ENCODE assay signal across 16 cellular contexts in the genomic region with DNA sequence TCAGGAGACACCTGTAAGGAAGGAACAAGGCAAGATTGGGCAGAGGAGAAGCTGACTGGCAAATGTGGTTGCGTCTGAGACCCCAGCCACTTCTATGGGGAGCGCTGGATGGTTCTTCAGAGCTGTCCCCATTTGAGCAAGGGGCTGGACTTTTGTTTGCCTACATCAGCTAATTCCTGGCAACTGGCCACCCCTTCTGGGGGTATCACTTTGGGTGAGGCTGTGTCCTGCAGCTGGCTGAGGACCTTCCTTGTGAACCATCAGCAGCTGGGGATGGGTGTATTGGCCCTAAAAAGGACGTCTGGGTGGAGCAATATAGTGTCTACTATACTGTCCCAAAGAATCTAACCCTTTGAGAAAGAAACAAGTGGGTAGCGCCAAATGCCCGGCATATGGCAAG. TPM values are rescaled to one million over a fixed set of nuclear protein-coding genes. Genes with fewer than 3 reads are reported as not detected.
DNase-seq lines count a peak whose midpoint lies in the region; ATAC-seq and TF ChIP-seq lines count a peak whose summit lies in the region.
"Had no signal": no experiment of that assay in that cellular context is flagged by ENCODE, and none has a peak within 500 bp of the region (broad histone marks: within the 10 kb centered on the region; RNA-seq: fewer than 3 reads in every experiment).

No MANE protein-coding gene starts in this region.

- H3K27me3 ChIP-seq in heart right ventricle (no peaks in the 10 kb centered on the region), right atrium auricular region (no peaks in the 10 kb centered on the region), PC-3 (ENCODE audit: low read length) (no peaks in the 10 kb centered on the region)

- H3K4me3 ChIP-seq in heart right ventricle = no peak overlapping the region
- no peak overlapping the region for H3K4me3 ChIP-seq in right atrium auricular region
- no peak overlapping the region for H3K4me3 ChIP-seq in PC-3 (ENCODE audit: low read length)
- H3K4me3 ChIP-seq: GM23338 had no signal

- peaks cover 5% of the 10 kb centered on the region for H3F3A ChIP-seq in PC-3 (ENCODE audit: low read length, unreplicated experiment)

- peaks cover 25 to 91% (median 77%) of the 10 kb centered on the region in 9 donors for H3K4me1 ChIP-seq in heart right ventricle
- peaks cover 0 to 82% of the 10 kb centered on the region in 2 donors for H3K4me1 ChIP-seq in right atrium auricular region
- H3K4me1 ChIP-seq in PC-3 (ENCODE audit: insufficient read depth, low read length) = peaks cover 38% of the 10 kb centered on the region

- DNase-seq in heart right ventricle (no peak), right atrium auricular region (ENCODE audit: low spot score) (no peak), PC-3 (no peak), epithelial cell of prostate (ENCODE audit: low read depth, low spot score) (no peak), NOMO-1 treated with DMSO at 0.1 percent for 48 hours (lab: John Stamatoyannopoulos, UW; ENCODE audit: unreplicated experiment) (no peak), middle frontal gyrus (ENCODE audit: extremely low spot score, low spot score) (no peak)
- no peak for DNase-seq in activated CD4-positive, alpha-beta T cell treated with anti-CD3 and anti-CD28 coated beads for 36 hours
- DNase-seq: DMS 273 treated with DMSO at 0.1 percent for 48 hours, GF-D8, NCI-H1048, NCI-H146, NCI-H2227 treated with DMSO at 0.1 percent for 48 hours, NCI-H524 had no signal

- intact Hi-C loops in heart right ventricle (cut with DNase I) = loop anchor here in 1 of 10 donors (5.0 kb wide), 1 partner anchor 85 kb away; no protein-coding TSS in a partner anchor
- intact Hi-C loops in PC-3 (cut with micrococcal nuclease) = no loop called here
- intact Hi-C loops in activated CD4-positive, alpha-beta T cell treated with anti-CD3 and anti-CD28 coated beads for 36 hours (cut with DNase I, micrococcal nuclease) = no loop called here

- H3K36me3 ChIP-seq in heart right ventricle (no peaks in the 10 kb centered on the region), right atrium auricular region (no peaks in the 10 kb centered on the region), PC-3 (ENCODE audit: low read depth, low read length) (no peaks in the 10 kb centered on the region)

- no peak overlapping the region for H3K4me2 ChIP-seq in PC-3 (ENCODE audit: low read length)
- H3K4me2 ChIP-seq: GM23338, KMS-11 had no signal

- peaks cover 15% of the 10 kb centered on the region for H3K4me1 Mint-ChIP-seq in activated CD4-positive, alpha-beta T cell treated with anti-CD3 and anti-CD28 coated beads for 36 hours

- no peaks in the 10 kb centered on the region for H3K9me3 Mint-ChIP-seq in activated CD4-positive, alpha-beta T cell treated with anti-CD3 and anti-CD28 coated beads for 36 hours (ENCODE audit: low read depth)
- H3K9me3 Mint-ChIP-seq: GM23338 had no signal

- no peaks in the 10 kb centered on the region for H3K9me2 ChIP-seq in PC-3 (replicated peaks; ENCODE audit: low read length)

- TF ChIP-seq CTCF in heart right ventricle (IDR thresholded peaks at IDR 0.05) (no peak), right atrium auricular region (IDR thresholded peaks at IDR 0.05) (no peak), PC-3 (conservative IDR thresholded peaks at IDR 0.05; ENCODE audit: low read depth, low read length) (no peak)

- H4K20me1 ChIP-seq in PC-3 (ENCODE audit: low read length) = no peaks in the 10 kb centered on the region

- peak overlapping the region in 8 of 10 donors; percentile 1 to 96 (median 80) for H3K27ac ChIP-seq in heart right ventricle
- H3K27ac ChIP-seq in right atrium auricular region = peak overlapping the region in 1 of 2 donors; percentile 29
- peak overlapping the region; percentile 94 for H3K27ac ChIP-seq in PC-3 (ENCODE audit: low read length)
- peak overlapping the region; percentile 93 for H3K27ac ChIP-seq in epithelial cell of prostate
- H3K27ac ChIP-seq: KMS-11 had no signal

- BruUV-seq in PC-3 (replicated peaks; lab: Mats Ljungman, UMichigan) = no TSS peak

- H3K9ac ChIP-seq in PC-3 (ENCODE audit: low read length) = no peak overlapping the region
- H3K9ac ChIP-seq: KMS-11 had no signal

- no peak overlapping the region for H3K27ac Mint-ChIP-seq in activated CD4-positive, alpha-beta T cell treated with anti-CD3 and anti-CD28 coated beads for 36 hours
- H3K27ac Mint-ChIP-seq: GM23338 had no signal

- peaks cover 5% of the 10 kb centered on the region for H3K36me3 Mint-ChIP-seq in activated CD4-positive, alpha-beta T cell treated with anti-CD3 and anti-CD28 coated beads for 36 hours (ENCODE audit: low read depth)
- H3K36me3 Mint-ChIP-seq: CD14-positive monocyte had no signal

- H3K9me3 ChIP-seq in heart right ventricle = no peaks in the 10 kb centered on the region
- H3K9me3 ChIP-seq in right atrium auricular region = no peaks in the 10 kb centered on the region
- H3K9me3 ChIP-seq in PC-3 (ENCODE audit: low read length) = no peaks in the 10 kb centered on the region

- ATAC-seq in heart right ventricle (no peak), PC-3 (no peak)
- ATAC-seq in activated CD4-positive, alpha-beta T cell treated with anti-CD3 and anti-CD28 coated beads for 36 hours = no peak
- ATAC-seq: GM23338 had no signal

- 88 to 92% methylated on average over 5 of the region's 5 CpGs for WGBS in heart right ventricle, 2 donors

- peaks cover 6% of the 10 kb centered on the region for H3K27me3 Mint-ChIP-seq in activated CD4-positive, alpha-beta T cell treated with anti-CD3 and anti-CD28 coated beads for 36 hours

- CTCF ChIA-PET in PC-3 (lab: Charles Lee) = no interaction called here
- CTCF ChIA-PET in activated CD4-positive, alpha-beta T cell treated with anti-CD3 and anti-CD28 coated beads for 36 hours (lab: Charles Lee) = interaction anchor here (0.6 to 1.0 kb wide), 2 partner anchors 16 to 192 kb away, joined by 3 read pairs; no protein-coding TSS in a partner anchor

- H3K4me3 Mint-ChIP-seq in activated CD4-positive, alpha-beta T cell treated with anti-CD3 and anti-CD28 coated beads for 36 hours = no peak overlapping the region
- H3K4me3 Mint-ChIP-seq: CD14-positive monocyte, GM23338 had no signal

- POLR2A ChIA-PET in PC-3 (lab: Charles Lee; ENCODE audit: unreplicated experiment) = no interaction called here
- POLR2A ChIA-PET in activated CD4-positive, alpha-beta T cell treated with anti-CD3 and anti-CD28 coated beads for 36 hours (lab: Charles Lee) = no interaction called here

- H3K79me2 ChIP-seq in PC-3 (ENCODE audit: low read length) = peaks cover 78% of the 10 kb centered on the region

- no peak overlapping the region for H2AFZ ChIP-seq in PC-3 (ENCODE audit: low read length)
- H2AFZ ChIP-seq: GM23338 had no signal

RNA-seq across cellular contexts. Expression of a gene that starts 23.6 kb away (rescaled TPM):
- 100 to 1,000 TPM; 233 to 450 (median 325) TPM for total RNA-seq in heart right ventricle
- polyA plus RNA-seq in heart right ventricle = 10 to 100 TPM; 22.9 to 64.7 TPM
- total RNA-seq in right atrium auricular region = 10 to 100 TPM; 65.2 to 66.0 TPM
- 56.9 and 57.2 TPM in 2 replicates for total RNA-seq in PC-3 (2014; rRNA removed)
- total RNA-seq in activated CD4-positive, alpha-beta T cell treated with anti-CD3 and anti-CD28 coated beads for 36 hours = 10 to 100 TPM; 14.9 to 15.6 TPM
